10 cellular contexts compared by ENCODE assay signal in the genomic region with DNA sequence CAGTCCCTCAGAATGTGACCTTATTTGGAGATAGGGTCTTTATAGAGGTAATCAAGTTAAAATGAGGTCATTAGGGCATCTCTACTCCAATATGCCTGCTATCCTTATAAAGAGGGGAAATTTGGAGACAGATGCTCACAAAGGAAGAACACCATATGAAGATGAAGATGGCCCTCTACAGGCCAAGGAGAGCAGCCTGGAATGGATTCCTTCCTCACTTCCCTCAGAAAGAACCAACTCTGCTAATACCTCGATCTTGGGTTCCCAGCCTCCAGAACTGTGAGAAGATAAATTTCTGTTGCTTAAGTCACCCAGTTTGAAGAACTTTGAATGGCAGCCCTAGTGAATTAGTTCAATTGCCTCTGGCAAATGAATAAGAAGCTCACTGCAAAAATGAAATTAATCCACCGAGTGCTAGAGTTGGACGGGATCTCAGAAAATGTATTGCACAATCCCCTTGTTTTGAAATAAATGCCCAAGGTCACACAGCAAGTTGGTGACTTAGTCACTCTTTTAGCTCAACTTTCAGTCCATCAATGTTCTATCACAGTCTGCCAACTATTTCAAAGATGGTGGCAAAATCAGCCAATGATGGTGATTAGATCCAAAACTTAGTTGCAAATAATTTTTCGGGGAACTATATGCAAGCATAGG. TPM values are rescaled to one million over a fixed set of nuclear protein-coding genes. Genes with fewer than 3 reads are reported as not detected.
DNase-seq lines count a peak whose midpoint lies in the region; ATAC-seq and TF ChIP-seq lines count a peak whose summit lies in the region.
"Not testable (repeated sequence)": the region's sequence is repeated elsewhere in the genome, so short reads cannot be mapped to it uniquely, and the experiment has no call there.
"Had no signal": no experiment of that assay in that cellular context is flagged by ENCODE, and none has a peak within 500 bp of the region (broad histone marks: within the 10 kb centered on the region; RNA-seq: fewer than 3 reads in every experiment).

No MANE protein-coding gene starts in this region.

- H3K4me3 ChIP-seq in ACC112 (ENCODE audit: low read depth, low read length) = peak overlapping the region; percentile 65
- H3K4me3 ChIP-seq in Loucy (ENCODE audit: low read length, poor library complexity, severe bottlenecking); brain microvascular endothelial cell (ENCODE audit: low read depth, low read length); fibroblast of mammary gland (ENCODE audit: control insufficient read depth, low read depth, low read length); psoas muscle: not testable (repeated sequence)

- H3K9ac ChIP-seq in Loucy (ENCODE audit: low read depth, low read length, poor library complexity, severe bottlenecking) = not testable (repeated sequence)

- ATAC-seq in psoas muscle = peak; percentile 55 to 65 (median 57)

- DNase-seq in GM03348 (ENCODE audit: low spot score) (peak; percentile 4), RPMI7951 (ENCODE audit: low read depth) (peak; percentile 68), brain microvascular endothelial cell (peak; percentile 11), fibroblast of mammary gland (ENCODE audit: low read depth) (peak; percentile 49), iPS-NIHi7 (ENCODE audit: extremely low spot score) (peak; percentile 9)
- DNase-seq in psoas muscle = not testable (repeated sequence)

- H3K4me2 ChIP-seq in Loucy (ENCODE audit: low read depth, low read length, poor library complexity, severe bottlenecking) = not testable (repeated sequence)

- not testable (repeated sequence) for H3K27me3 ChIP-seq in ACC112 (ENCODE audit: insufficient read depth, low read length); Loucy (ENCODE audit: insufficient read depth, low read length, poor library complexity, severe bottlenecking); brain microvascular endothelial cell (replicated peaks); psoas muscle (ENCODE audit: insufficient read depth in 3 of 3, low read length in 2 of 3)

- H4K20me1 ChIP-seq in Loucy (ENCODE audit: insufficient read depth, low read length, poor library complexity, severe bottlenecking) = not testable (repeated sequence)

- intact Hi-C loops in psoas muscle (cut with DNase I) = not testable (repeated sequence)

- WGBS in psoas muscle, 3 donors = 31 to 72% (median 32%) methylated on average over 1 of the region's 4 CpGs

- not testable (repeated sequence) for H3K79me2 ChIP-seq in ACC112 (ENCODE audit: control insufficient read depth, insufficient read depth, low read length, unreplicated experiment); Loucy (ENCODE audit: insufficient read depth, low read length)

- H3F3A ChIP-seq in Loucy (ENCODE audit: low read depth) = not testable (repeated sequence)

- peaks cover 11% of the 10 kb centered on the region for H3K4me1 ChIP-seq in ACC112 (ENCODE audit: control insufficient read depth, insufficient read depth, low read length, unreplicated experiment)
- not testable (repeated sequence) for H3K4me1 ChIP-seq in Loucy (ENCODE audit: insufficient read depth, low read length, poor library complexity, severe bottlenecking); psoas muscle

- TF ChIP-seq CTCF in Loucy (conservative IDR thresholded peaks at IDR 0.05; ENCODE audit: low read length) (peak; percentile 38), brain microvascular endothelial cell (IDR thresholded peaks at IDR 0.05; ENCODE audit: low read depth, low read length, missing control alignments) (peak; percentile 45), fibroblast of mammary gland (conservative IDR thresholded peaks at IDR 0.05; ENCODE audit: control insufficient read depth, insufficient read depth, low read depth, low read length) (peak; percentile 31)
- TF ChIP-seq CTCF in psoas muscle (IDR thresholded peaks at IDR 0.05) = not testable (repeated sequence)

- in situ Hi-C loops in brain microvascular endothelial cell (cut with HindIII; ENCODE audit: low pct_ligation_motif_present, low sequenced_read_pairs) = not testable (repeated sequence)

- H3K36me3 ChIP-seq in ACC112 (ENCODE audit: insufficient read depth, low read length); Loucy (ENCODE audit: insufficient read depth, low read length); brain microvascular endothelial cell (replicated peaks); psoas muscle (ENCODE audit: insufficient read depth in 1 of 2, low read depth in 1 of 2): not testable (repeated sequence)

- H3K27ac ChIP-seq in ACC112 (ENCODE audit: low read depth, low read length) = peak overlapping the region; percentile 70
- H3K27ac ChIP-seq in brain microvascular endothelial cell, psoas muscle: not testable (repeated sequence)

- H3K9me3 ChIP-seq in Loucy (ENCODE audit: insufficient read depth, low read depth, low read length); psoas muscle: not testable (repeated sequence)

- H3K9me2 ChIP-seq in Loucy (replicated peaks; ENCODE audit: low read depth, low read length) = not testable (repeated sequence)

- not testable (repeated sequence) for H2AFZ ChIP-seq in ACC112 (ENCODE audit: low read length, unreplicated experiment); Loucy (ENCODE audit: low read length)

RNA-seq across cellular contexts. Expression of a gene that starts 27.1 kb away (rescaled TPM):
- total RNA-seq in RPMI7951 (2014; rRNA removed; shearing (Covaris generic)) = 7.5 and 12.1 TPM in 2 replicates
- total RNA-seq in psoas muscle = under 1 TPM in 3 of 4 donors, not detected in 1; 0.56 to 0.92 (median 0.91) TPM
- under 1 TPM; 0.11 to 0.44 (median 0.18) TPM for polyA plus RNA-seq in psoas muscle

RNA-seq across cellular contexts. Expression of a gene that starts 27.8 kb away (rescaled TPM):
- 38.9 and 43.0 TPM in 2 replicates for total RNA-seq in RPMI7951 (2014; rRNA removed; shearing (Covaris generic))
- total RNA-seq in psoas muscle = 10 to 100 TPM in 1 of 4 donors, 1 to 10 TPM in 3; 8.9 to 13.8 (median 9.6) TPM
- 1 to 10 TPM; 3.1 to 3.9 (median 3.5) TPM for polyA plus RNA-seq in psoas muscle

RNA-seq across cellular contexts. Expression of a gene that starts 58.4 kb away (rescaled TPM):
- total RNA-seq in RPMI7951 (2014; rRNA removed; shearing (Covaris generic)) = not detected in 2 replicates
- total RNA-seq in psoas muscle = not detected
- polyA plus RNA-seq in psoas muscle = not detected
- total RNA-seq: activated CD8-positive, alpha-beta memory T cell treated with anti-CD3 and anti-CD28 coated beads, Interleukin-2, amount 10 ng/mL, durations not matched to agents 7 days and 5 days; T-helper 17 cell had no signal
